In the genomic region with DNA sequence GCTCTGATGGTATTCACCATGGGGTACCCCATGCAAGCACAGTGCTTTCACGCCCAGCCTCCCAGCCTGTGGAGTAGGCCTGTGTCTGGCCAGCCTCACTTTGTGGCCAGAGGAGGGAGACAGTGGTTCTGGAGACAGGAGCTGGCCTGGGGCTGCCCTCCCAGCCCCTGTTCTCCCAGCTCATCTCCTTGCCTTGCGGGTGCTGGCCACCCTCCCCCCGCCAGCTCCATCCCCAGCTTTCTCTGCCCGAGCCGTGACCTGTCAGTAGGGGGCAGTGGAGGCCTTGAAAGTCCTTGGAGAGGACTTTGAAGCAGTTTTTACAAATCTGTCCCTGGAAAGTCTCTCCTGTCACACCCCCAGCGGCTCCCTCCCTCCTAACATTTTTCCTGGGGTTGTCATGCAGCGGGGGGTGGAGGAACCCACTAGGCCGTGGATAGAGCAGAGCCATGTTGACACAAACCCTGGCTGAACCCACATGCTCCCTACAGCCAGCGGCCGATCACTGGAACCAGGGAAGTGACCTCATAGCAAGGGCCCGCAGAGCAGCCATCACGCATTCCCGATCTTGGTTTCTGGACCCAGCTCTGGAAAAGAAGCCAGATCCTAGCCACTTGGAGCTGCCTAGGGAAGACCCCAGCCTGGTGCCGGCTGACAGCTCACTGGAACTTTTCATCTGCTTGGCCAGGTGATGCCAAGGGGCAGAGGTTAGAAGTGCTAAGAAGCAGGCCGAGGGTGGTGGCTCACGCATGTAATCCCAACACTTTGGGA, we compare ENCODE assay signal across 8 cellular contexts.
DNase-seq lines count a peak whose midpoint lies in the region; TF ChIP-seq lines count a peak whose summit lies in the region.

No MANE protein-coding gene starts in this region.

- H3K36me3 Mint-ChIP-seq in endodermal cell (ENCODE audit: low read depth) (no peaks in the 10 kb centered on the region), mesothelial cell of epicardium (no peaks in the 10 kb centered on the region)

- peak overlapping the region; percentile 0 for H3K27ac ChIP-seq in endodermal cell (ENCODE audit: low read depth, low read length)

- TF ChIP-seq CTCF in endodermal cell (conservative IDR thresholded peaks at IDR 0.05), result peak; percentile 93
- TF ChIP-seq CTCF in mesothelial cell of epicardium (IDR thresholded peaks at IDR 0.05; ENCODE audit: unreplicated experiment), result peak; percentile 64

- H3K4me1 ChIP-seq in endodermal cell (ENCODE audit: control insufficient read depth, insufficient read depth, low read length), result peaks cover 10% of the 10 kb centered on the region

- no peak overlapping the region for H3K4me3 ChIP-seq in endodermal cell (ENCODE audit: low read length)

- H3K9ac ChIP-seq in endodermal cell (ENCODE audit: extremely low read depth, low read length, poor library complexity, severe bottlenecking), result no peak overlapping the region

- H3K27me3 Mint-ChIP-seq in endodermal cell (ENCODE audit: insufficient read depth) (no peaks in the 10 kb centered on the region), mesothelial cell of epicardium (ENCODE audit: low read depth) (no peaks in the 10 kb centered on the region)

- no peaks in the 10 kb centered on the region for H3K9me3 Mint-ChIP-seq in endodermal cell
- H3K9me3 Mint-ChIP-seq in mesothelial cell of epicardium, result no peaks in the 10 kb centered on the region

- H3K36me3 ChIP-seq in endodermal cell (ENCODE audit: control insufficient read depth, insufficient read depth, low read length), result peaks cover 9% of the 10 kb centered on the region

- 58 to 76% methylated on average over 10 to 16 of the region's 16 CpGs for WGBS in endodermal cell (ENCODE audit: insufficient coverage in 1 of 2, insufficient read length in 1 of 2), 2 experiments

- DNase-seq in SHP77 (lab: John Stamatoyannopoulos, UW) (peak; percentile 74 to 80), SHP77 treated with DMSO at 0.1 percent for 48 hours (lab: John Stamatoyannopoulos, UW) (no peak), NCI-H446 (lab: John Stamatoyannopoulos, UW) (peak; percentile 75 to 85), endodermal cell (peak; percentile 100), mesothelial cell of epicardium (ENCODE audit: low spot score in 2 of 2, unreplicated experiment in 2 of 2) (peak; percentile 66 to 84), GF-D8 (lab: John Stamatoyannopoulos, UW) (no peak)
- peak in 2 of 3 experiments; percentile 61 to 65 for DNase-seq in activated CD8-positive, alpha-beta memory T cell treated with anti-CD3 and anti-CD28 coated beads for 48 hours (ENCODE audit: low read depth in 2 of 3, low spot score in 2 of 3)
- peak; percentile 74 to 78 for DNase-seq in stimulated activated CD8-positive, alpha-beta memory T cell treated with anti-CD3 and anti-CD28 coated beads, Interleukin-2, amount 100 ng/mL, for 48 hours (ENCODE audit: low read depth in 2 of 2)

- H3K4me1 Mint-ChIP-seq in endodermal cell (peaks cover 18% of the 10 kb centered on the region), mesothelial cell of epicardium (peaks cover 62% of the 10 kb centered on the region)

- H3K27me3 ChIP-seq in endodermal cell (ENCODE audit: control insufficient read depth, insufficient read depth, low read length, poor library complexity, severe bottlenecking), result no peaks in the 10 kb centered on the region

- H3K27ac Mint-ChIP-seq in endodermal cell, result peak overlapping the region; percentile 74
- H3K27ac Mint-ChIP-seq in mesothelial cell of epicardium, result peak overlapping the region; percentile 92

- no peaks in the 10 kb centered on the region for H3K9me3 ChIP-seq in endodermal cell (ENCODE audit: control insufficient read depth, low read length)

- H3K4me3 Mint-ChIP-seq in endodermal cell (no peak overlapping the region), mesothelial cell of epicardium (peak overlapping the region; percentile 26)

Comparison
In these comparisons a context has a peak if more than half of its experiments do, and no peak if none do; other contexts are left out.
1. DNase-seq: peak in SHP77 (2 of 2), NCI-H446 (2 of 2), activated CD8-positive, alpha-beta memory T cell treated with anti-CD3 and anti-CD28 coated beads for 48 hours (2 of 3), endodermal cell (single experiment), mesothelial cell of epicardium (2 of 2) and stimulated activated CD8-positive, alpha-beta memory T cell treated with anti-CD3 and anti-CD28 coated beads, Interleukin-2, amount 100 ng/mL, for 48 hours (2 of 2); none in SHP77 treated with DMSO at 0.1 percent for 48 hours (single experiment) and GF-D8 (single experiment).